In the genomic region with DNA sequence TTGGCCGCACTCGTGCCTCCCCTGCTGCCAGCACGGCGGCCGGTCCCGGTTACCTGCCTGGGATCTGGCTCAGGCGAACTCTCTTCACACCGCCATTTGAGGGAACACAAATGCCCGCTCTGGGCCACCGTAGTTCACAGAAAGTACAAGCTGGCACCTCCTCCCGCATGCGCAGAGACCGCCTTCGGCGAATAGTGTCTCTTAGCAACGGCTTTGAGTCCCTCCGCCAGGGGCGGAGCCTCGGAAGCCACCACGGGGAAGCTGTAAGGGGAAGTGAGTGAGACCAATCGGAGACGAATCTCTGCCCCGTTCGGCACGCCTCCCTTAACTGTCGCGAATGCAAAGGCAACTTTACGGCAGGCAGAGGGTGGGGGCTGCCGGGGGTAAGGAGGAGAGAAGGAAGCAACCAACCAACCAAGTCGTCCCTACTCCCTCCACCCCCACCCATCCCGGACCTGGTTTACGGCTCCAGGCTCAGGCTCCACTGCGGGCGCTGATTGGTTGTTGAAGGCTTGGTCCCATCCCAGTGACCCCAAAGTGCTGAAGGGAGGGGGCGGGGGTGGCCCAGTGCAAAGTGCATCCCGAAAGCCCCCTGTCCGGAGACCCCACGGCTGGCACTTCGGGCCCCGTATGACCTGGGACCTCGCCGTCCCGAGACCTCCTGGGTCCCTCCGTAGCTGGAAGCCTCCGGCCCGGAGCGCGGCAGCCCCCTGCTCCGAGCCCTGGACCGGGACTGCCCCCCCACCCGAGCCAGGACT, we compare ENCODE assay signal across 1 cellular context.
TF ChIP-seq lines count a peak whose summit lies in the region.

A gene with protein sequence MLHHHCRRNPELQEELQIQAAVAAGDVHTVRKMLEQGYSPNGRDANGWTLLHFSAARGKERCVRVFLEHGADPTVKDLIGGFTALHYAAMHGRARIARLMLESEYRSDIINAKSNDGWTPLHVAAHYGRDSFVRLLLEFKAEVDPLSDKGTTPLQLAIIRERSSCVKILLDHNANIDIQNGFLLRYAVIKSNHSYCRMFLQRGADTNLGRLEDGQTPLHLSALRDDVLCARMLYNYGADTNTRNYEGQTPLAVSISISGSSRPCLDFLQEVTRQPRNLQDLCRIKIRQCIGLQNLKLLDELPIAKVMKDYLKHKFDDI (plus strand): TSS at position 526 of the 758 bp plus-strand sequence. CDS start 9,628 bp downstream, outside the sequence.
A gene with protein sequence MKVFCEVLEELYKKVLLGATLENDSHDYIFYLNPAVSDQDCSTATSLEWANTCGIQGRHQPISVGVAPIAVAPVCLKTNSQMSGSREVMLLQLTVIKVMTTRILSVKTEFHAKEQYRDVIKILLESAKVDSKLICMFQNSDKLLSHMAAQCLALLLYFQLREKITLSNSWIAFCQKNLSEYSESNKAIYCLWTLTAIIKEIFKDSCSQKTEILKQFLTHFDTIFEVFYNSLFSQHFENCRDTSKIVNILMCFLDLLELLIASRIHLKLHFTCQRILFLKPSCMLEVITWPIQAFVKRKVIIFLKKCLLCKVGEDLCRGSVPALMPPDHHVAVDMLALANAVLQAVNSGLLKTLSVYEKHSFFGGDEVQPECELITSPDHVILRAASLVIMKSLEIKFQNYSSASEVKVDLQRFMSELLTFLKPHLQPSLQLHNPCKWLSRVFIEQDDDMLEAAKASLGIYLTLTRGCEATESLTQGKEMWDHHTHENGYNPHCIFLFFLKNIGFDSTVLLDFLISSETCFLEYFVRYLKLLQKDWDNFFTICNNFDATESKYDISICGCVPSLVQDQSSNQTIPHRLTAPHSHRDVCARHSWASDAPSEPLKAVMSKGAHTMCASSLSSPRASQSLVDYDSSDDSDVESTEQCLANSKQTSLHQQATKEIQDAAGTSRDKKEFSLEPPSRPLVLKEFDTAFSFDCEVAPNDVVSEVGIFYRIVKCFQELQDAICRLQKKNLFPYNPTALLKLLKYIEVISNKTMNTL (minus strand): TSS at position 121 of the 758 bp plus-strand sequence. CDS start 21,342 bp downstream, outside the sequence.

TF ChIP-seq in WTC11, 78 proteins besides CTCF, POLR2A, EP300 and RAD21 (continued from another document):
- TF ChIP-seq, protein P1, sequence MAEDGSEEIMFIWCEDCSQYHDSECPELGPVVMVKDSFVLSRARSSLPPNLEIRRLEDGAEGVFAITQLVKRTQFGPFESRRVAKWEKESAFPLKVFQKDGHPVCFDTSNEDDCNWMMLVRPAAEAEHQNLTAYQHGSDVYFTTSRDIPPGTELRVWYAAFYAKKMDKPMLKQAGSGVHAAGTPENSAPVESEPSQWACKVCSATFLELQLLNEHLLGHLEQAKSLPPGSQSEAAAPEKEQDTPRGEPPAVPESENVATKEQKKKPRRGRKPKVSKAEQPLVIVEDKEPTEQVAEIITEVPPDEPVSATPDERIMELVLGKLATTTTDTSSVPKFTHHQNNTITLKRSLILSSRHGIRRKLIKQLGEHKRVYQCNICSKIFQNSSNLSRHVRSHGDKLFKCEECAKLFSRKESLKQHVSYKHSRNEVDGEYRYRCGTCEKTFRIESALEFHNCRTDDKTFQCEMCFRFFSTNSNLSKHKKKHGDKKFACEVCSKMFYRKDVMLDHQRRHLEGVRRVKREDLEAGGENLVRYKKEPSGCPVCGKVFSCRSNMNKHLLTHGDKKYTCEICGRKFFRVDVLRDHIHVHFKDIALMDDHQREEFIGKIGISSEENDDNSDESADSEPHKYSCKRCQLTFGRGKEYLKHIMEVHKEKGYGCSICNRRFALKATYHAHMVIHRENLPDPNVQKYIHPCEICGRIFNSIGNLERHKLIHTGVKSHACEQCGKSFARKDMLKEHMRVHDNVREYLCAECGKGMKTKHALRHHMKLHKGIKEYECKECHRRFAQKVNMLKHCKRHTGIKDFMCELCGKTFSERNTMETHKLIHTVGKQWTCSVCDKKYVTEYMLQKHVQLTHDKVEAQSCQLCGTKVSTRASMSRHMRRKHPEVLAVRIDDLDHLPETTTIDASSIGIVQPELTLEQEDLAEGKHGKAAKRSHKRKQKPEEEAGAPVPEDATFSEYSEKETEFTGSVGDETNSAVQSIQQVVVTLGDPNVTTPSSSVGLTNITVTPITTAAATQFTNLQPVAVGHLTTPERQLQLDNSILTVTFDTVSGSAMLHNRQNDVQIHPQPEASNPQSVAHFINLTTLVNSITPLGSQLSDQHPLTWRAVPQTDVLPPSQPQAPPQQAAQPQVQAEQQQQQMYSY (CRISPR knock-in tag; IDR thresholded peaks at IDR 0.05), result peak; percentile 67
- TF ChIP-seq SMAD3 (CRISPR knock-in tag; IDR thresholded peaks at IDR 0.05; ENCODE audit: borderline replicate concordance) (0 out of 2 replicates have a peak, but pooled peaks have one; percentile 7), SMAD4 (CRISPR knock-in tag; IDR thresholded peaks at IDR 0.05) (no peak), TEAD1 (CRISPR knock-in tag; IDR thresholded peaks at IDR 0.05) (no peak; the same call in 1 of the 2 replicates), ZNF232 (CRISPR knock-in tag; IDR thresholded peaks at IDR 0.05) (0 out of 2 replicates have a peak, but pooled peaks have one; percentile 39), ZNF219 (CRISPR knock-in tag; IDR thresholded peaks at IDR 0.05; ENCODE audit: borderline replicate concordance) (no peak)
- TF ChIP-seq, protein P2, sequence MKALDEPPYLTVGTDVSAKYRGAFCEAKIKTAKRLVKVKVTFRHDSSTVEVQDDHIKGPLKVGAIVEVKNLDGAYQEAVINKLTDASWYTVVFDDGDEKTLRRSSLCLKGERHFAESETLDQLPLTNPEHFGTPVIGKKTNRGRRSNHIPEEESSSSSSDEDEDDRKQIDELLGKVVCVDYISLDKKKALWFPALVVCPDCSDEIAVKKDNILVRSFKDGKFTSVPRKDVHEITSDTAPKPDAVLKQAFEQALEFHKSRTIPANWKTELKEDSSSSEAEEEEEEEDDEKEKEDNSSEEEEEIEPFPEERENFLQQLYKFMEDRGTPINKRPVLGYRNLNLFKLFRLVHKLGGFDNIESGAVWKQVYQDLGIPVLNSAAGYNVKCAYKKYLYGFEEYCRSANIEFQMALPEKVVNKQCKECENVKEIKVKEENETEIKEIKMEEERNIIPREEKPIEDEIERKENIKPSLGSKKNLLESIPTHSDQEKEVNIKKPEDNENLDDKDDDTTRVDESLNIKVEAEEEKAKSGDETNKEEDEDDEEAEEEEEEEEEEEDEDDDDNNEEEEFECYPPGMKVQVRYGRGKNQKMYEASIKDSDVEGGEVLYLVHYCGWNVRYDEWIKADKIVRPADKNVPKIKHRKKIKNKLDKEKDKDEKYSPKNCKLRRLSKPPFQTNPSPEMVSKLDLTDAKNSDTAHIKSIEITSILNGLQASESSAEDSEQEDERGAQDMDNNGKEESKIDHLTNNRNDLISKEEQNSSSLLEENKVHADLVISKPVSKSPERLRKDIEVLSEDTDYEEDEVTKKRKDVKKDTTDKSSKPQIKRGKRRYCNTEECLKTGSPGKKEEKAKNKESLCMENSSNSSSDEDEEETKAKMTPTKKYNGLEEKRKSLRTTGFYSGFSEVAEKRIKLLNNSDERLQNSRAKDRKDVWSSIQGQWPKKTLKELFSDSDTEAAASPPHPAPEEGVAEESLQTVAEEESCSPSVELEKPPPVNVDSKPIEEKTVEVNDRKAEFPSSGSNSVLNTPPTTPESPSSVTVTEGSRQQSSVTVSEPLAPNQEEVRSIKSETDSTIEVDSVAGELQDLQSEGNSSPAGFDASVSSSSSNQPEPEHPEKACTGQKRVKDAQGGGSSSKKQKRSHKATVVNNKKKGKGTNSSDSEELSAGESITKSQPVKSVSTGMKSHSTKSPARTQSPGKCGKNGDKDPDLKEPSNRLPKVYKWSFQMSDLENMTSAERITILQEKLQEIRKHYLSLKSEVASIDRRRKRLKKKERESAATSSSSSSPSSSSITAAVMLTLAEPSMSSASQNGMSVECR (CRISPR knock-in tag; IDR thresholded peaks at IDR 0.05; ENCODE audit: borderline replicate concordance), result peak; percentile 67; the same call in 1 of the 2 replicates
- TF ChIP-seq, protein P3, sequence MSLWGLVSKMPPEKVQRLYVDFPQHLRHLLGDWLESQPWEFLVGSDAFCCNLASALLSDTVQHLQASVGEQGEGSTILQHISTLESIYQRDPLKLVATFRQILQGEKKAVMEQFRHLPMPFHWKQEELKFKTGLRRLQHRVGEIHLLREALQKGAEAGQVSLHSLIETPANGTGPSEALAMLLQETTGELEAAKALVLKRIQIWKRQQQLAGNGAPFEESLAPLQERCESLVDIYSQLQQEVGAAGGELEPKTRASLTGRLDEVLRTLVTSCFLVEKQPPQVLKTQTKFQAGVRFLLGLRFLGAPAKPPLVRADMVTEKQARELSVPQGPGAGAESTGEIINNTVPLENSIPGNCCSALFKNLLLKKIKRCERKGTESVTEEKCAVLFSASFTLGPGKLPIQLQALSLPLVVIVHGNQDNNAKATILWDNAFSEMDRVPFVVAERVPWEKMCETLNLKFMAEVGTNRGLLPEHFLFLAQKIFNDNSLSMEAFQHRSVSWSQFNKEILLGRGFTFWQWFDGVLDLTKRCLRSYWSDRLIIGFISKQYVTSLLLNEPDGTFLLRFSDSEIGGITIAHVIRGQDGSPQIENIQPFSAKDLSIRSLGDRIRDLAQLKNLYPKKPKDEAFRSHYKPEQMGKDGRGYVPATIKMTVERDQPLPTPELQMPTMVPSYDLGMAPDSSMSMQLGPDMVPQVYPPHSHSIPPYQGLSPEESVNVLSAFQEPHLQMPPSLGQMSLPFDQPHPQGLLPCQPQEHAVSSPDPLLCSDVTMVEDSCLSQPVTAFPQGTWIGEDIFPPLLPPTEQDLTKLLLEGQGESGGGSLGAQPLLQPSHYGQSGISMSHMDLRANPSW (CRISPR knock-in tag; conservative IDR thresholded peaks at IDR 0.05; ENCODE audit: low read depth), result no peak
